ENCODE assay signal across 8 cellular contexts in the genomic region with DNA sequence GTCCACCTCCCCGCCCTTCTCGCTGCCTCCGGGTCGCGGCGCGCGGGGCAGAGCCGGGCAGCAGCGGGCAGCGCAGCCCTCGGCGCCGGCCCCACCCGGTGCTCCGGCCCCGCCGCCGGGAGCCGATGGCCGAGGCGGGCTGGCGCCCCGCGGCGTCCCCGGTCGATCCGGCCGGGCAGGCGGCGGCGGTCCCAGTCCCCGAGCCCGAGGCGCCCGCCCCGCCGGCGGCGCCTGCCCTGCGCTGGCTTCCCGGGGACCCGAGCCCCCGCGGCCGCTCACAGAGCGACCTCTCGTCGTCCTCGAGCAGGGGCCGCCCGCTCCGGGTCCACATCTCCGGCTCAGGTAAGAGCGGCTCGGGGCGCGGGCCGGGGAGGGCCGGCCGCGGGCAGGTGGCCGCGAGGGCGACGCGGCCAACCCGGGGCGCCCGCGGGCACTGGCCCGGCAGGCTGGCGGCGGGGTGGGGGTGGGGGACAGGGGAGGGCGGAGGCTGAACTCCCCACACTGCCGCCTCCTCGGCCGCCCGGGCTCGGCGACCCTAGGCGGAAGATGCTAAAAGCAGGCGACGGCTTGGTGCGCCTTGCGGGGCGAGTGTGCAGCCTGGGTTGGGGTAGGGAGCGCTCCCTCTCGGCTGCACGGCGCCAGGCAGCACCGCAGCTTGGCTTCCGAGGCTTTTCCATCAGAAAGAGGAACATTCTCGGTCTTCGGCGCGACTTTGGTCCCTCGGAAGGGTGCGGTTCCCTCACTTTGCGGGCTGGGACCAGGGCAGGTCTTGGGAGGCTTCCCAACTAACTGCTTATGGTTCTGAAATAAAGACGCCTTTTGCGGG. TPM values are rescaled to one million over a fixed set of nuclear protein-coding genes. Genes with fewer than 3 reads are reported as not detected.
DNase-seq lines count a peak whose midpoint lies in the region; ATAC-seq lines count a peak whose summit lies in the region.

No MANE protein-coding gene starts in this region.

- ATAC-seq in HG02943 (IDR thresholded peaks at IDR 0.05; ENCODE audit: low read depth, unreplicated experiment) = peak; percentile 63

- intact Hi-C loops in activated CD4-positive, alpha-beta memory T cell treated with anti-CD3 and anti-CD28 coated beads for 36 hours (cut with micrococcal nuclease) = loop anchor here (1.0 to 5.0 kb wide), 5 partner anchors 8 to 1025 kb away; a partner anchor contains a TSS

- DNase-seq in NCI-H2107 (lab: John Stamatoyannopoulos, UW) (peak; percentile 15), NCI-H2107 treated with DMSO at 0.1 percent for 48 hours (lab: John Stamatoyannopoulos, UW; ENCODE audit: unreplicated experiment) (no peak), NCI-H345 treated with DMSO at 0.1 percent for 48 hours (lab: John Stamatoyannopoulos, UW; ENCODE audit: unreplicated experiment) (peak; percentile 27), lung microvascular endothelial cell (ENCODE audit: low read depth in 2 of 2) (peak; percentile 58 to 71)
- DNase-seq in activated CD4-positive, alpha-beta memory T cell treated with anti-CD3 and anti-CD28 coated beads for 36 hours = peak; percentile 73
- peak; percentile 12 for DNase-seq in effector CD8-positive, alpha-beta T cell (lab: John Stamatoyannopoulos, UW)
- DNase-seq in stimulated activated CD8-positive, alpha-beta memory T cell treated with anti-CD3 and anti-CD28 coated beads, Interleukin-15, amount 100 ng/mL, for 24 hours (ENCODE audit: low read depth) = peak; percentile 21

- H3K36me3 Mint-ChIP-seq in activated CD4-positive, alpha-beta memory T cell treated with anti-CD3 and anti-CD28 coated beads for 36 hours = no peaks in the 10 kb centered on the region

- H3K4me1 Mint-ChIP-seq in activated CD4-positive, alpha-beta memory T cell treated with anti-CD3 and anti-CD28 coated beads for 36 hours (ENCODE audit: low read depth) = peaks cover 39% of the 10 kb centered on the region

- no peaks in the 10 kb centered on the region for H3K9me3 Mint-ChIP-seq in activated CD4-positive, alpha-beta memory T cell treated with anti-CD3 and anti-CD28 coated beads for 36 hours

- CTCF ChIA-PET in activated CD4-positive, alpha-beta memory T cell treated with anti-CD3 and anti-CD28 coated beads for 36 hours (lab: Charles Lee) = interaction anchor here (1.4 to 4.1 kb wide), 6 partner anchors 16 to 38 kb away, joined by 4 to 45 read pairs (median 8); a partner anchor contains a TSS

- H3K4me3 Mint-ChIP-seq in activated CD4-positive, alpha-beta memory T cell treated with anti-CD3 and anti-CD28 coated beads for 36 hours = peak overlapping the region; percentile 85

- POLR2A ChIA-PET in activated CD4-positive, alpha-beta memory T cell treated with anti-CD3 and anti-CD28 coated beads for 36 hours (lab: Charles Lee) = interaction anchor here (1.1 to 2.7 kb wide), 6 partner anchors 9 to 87 kb away, joined by 4 to 11 read pairs (median 8); a partner anchor contains a TSS

- H3K27ac Mint-ChIP-seq in activated CD4-positive, alpha-beta memory T cell treated with anti-CD3 and anti-CD28 coated beads for 36 hours = peak overlapping the region; percentile 80

- H3K27me3 Mint-ChIP-seq in activated CD4-positive, alpha-beta memory T cell treated with anti-CD3 and anti-CD28 coated beads for 36 hours = no peaks in the 10 kb centered on the region

RNA-seq across cellular contexts. Expression of a gene that starts 25.6 kb away (rescaled TPM):
- 10 to 100 TPM; 16.5 to 16.8 TPM for total RNA-seq in activated CD4-positive, alpha-beta memory T cell treated with anti-CD3 and anti-CD28 coated beads for 36 hours
- 24.4 and 29.0 TPM in 2 replicates for total RNA-seq in lung microvascular endothelial cell
